ENCODE assay signal across 8 cellular contexts in genomic region chr17:38868968-38869646, GRCh38. TPM values are rescaled to one million over a fixed set of nuclear protein-coding genes. Genes with fewer than 3 reads are reported as not detected.
A peak's percentile ranks its signal among the peaks of the same experiment; 100 is the strongest.
DNase-seq lines count a peak whose midpoint lies in the region; ATAC-seq and TF ChIP-seq lines count a peak whose summit lies in the region.

No MANE protein-coding gene starts in this region.

- intact Hi-C loops in right lobe of liver (cut with DNase I): no loop called here

- H3K9ac ChIP-seq in BLaER1 treated with 17β-estradiol and CSF1 and Interleukin-3, amounts not matched to agents 10 nM and 100 nM: peak overlapping the region; percentile 85 to 96 (median 90)

- peak; percentile 35 for ATAC-seq in HG03457 (IDR thresholded peaks at IDR 0.05; ENCODE audit: unreplicated experiment)
- ATAC-seq in right lobe of liver: peak; percentile 41 to 64 (median 61)

- peak overlapping the region; percentile 79 to 98 (median 89) for H3K4me2 ChIP-seq in BLaER1 treated with 17β-estradiol and CSF1 and Interleukin-3, amounts not matched to agents 10 nM and 100 nM

- DNase-seq in GM19238 (ENCODE audit: insufficient read length, low spot score): peak; percentile 70
- DNase-seq in NCI-H69 (lab: John Stamatoyannopoulos, UW): peak; percentile 93
- DNase-seq in activated CD4-positive, alpha-beta T cell treated with anti-CD3 and anti-CD28 coated beads, Interleukin-2, amount 50 U/mL, for 4 hours: peak; percentile 84
- peak; percentile 88 for DNase-seq in dermis blood vessel endothelial cell
- DNase-seq in right lobe of liver: peak; percentile 87 to 90 (median 90)
- peak; percentile 87 to 89 for DNase-seq in stimulated activated CD4-positive, alpha-beta T cell treated with anti-CD3 and anti-CD28 coated beads, Interleukin-4, amount 100 ng/mL, for 4 hours

- H3K27me3 ChIP-seq in BLaER1 treated with 17β-estradiol and CSF1 and Interleukin-3, amounts not matched to agents 10 nM and 100 nM: no peaks in the 10 kb centered on the region
- H3K27me3 ChIP-seq in right lobe of liver: no peaks in the 10 kb centered on the region

- peaks cover 38 to 66% (median 55%) of the 10 kb centered on the region in 10 experiments for H3K4me1 ChIP-seq in BLaER1 treated with 17β-estradiol and CSF1 and Interleukin-3, amounts not matched to agents 10 nM and 100 nM
- H3K4me1 ChIP-seq in right lobe of liver: peaks cover 0 to 35% (median 16%) of the 10 kb centered on the region in 4 donors

- TF ChIP-seq POLR2A in right lobe of liver (IDR thresholded peaks at IDR 0.05): no peak

- no peaks in the 10 kb centered on the region for H3K9me3 ChIP-seq in BLaER1 treated with 17β-estradiol and CSF1 and Interleukin-3, amounts not matched to agents 10 nM and 100 nM (replicated peaks in 1 of 11)
- no peaks in the 10 kb centered on the region for H3K9me3 ChIP-seq in right lobe of liver

- under 1% methylated on average over 23 of the region's 30 CpGs for WGBS in right lobe of liver (ENCODE audit: insufficient coverage, low coverage, low lambda C conversion rate, missing lambda C conversion rate)

- H4K20me1 ChIP-seq in BLaER1 treated with 17β-estradiol and CSF1 and Interleukin-3, amounts not matched to agents 10 nM and 100 nM: peaks cover 25 to 35% (median 34%) of the 10 kb centered on the region in 11 experiments

- peak overlapping the region; percentile 56 to 96 (median 90) for H3K27ac ChIP-seq in BLaER1 treated with 17β-estradiol and CSF1 and Interleukin-3, amounts not matched to agents 10 nM and 100 nM
- peak overlapping the region; percentile 82 to 96 (median 93) for H3K27ac ChIP-seq in right lobe of liver

- H3K36me3 ChIP-seq in BLaER1 treated with 17β-estradiol and CSF1 and Interleukin-3, amounts not matched to agents 10 nM and 100 nM: peaks cover 0 to 24% (median 15%) of the 10 kb centered on the region in 11 experiments; a peak in 12 of 22 replicates
- H3K36me3 ChIP-seq in right lobe of liver: no peaks in the 10 kb centered on the region

- TF ChIP-seq CTCF in right lobe of liver (IDR thresholded peaks at IDR 0.05): peak in 2 of 4 donors; percentile 17 to 25

- H3K4me3 ChIP-seq in BLaER1 treated with 17β-estradiol and CSF1 and Interleukin-3, amounts not matched to agents 10 nM and 100 nM: peak overlapping the region; percentile 84 to 99 (median 96)
- peak overlapping the region; percentile 79 to 99 (median 94) for H3K4me3 ChIP-seq in right lobe of liver

RNA-seq across cellular contexts. Expression of gene LASP1, which starts 0.8 kb away (rescaled TPM):
- total RNA-seq in dermis blood vessel endothelial cell: 104 and 199 TPM in 2 replicates
- 100 to 1,000 TPM in 2 of 6 experiments, 10 to 100 TPM in 4; 52.2 to 124 (median 84.8) TPM for total RNA-seq in right lobe of liver

RNA-seq across cellular contexts. Expression of gene RPL23, which starts 15.6 kb away (rescaled TPM):
- 921 and 1,590 TPM in 2 replicates for total RNA-seq in dermis blood vessel endothelial cell
- 100 to 1,000 TPM; 389 to 609 (median 436) TPM for total RNA-seq in right lobe of liver

RNA-seq across cellular contexts. Expression of gene CWC25, which starts 44.0 kb away (rescaled TPM):
- 11.7 and 13.1 TPM in 2 replicates for total RNA-seq in dermis blood vessel endothelial cell
- total RNA-seq in right lobe of liver: 10 to 100 TPM in 2 of 6 experiments, 1 to 10 TPM in 4; 6.8 to 13.1 (median 9.2) TPM

Comparison
In these comparisons a context has a peak if more than half of its experiments do, and no peak if none do; other contexts are left out.
1. Peak in every context shown above with its lines: DNase-seq, ATAC-seq, H3K4me3 ChIP-seq and H3K27ac ChIP-seq.